Comparison of ENCODE assay signal across 1 cellular context in genomic region chr10:117186832-117187615, GRCh38.
TF ChIP-seq lines count a peak whose summit lies in the region.

No MANE protein-coding gene starts in this region.

TF ChIP-seq in GM12878, 131 proteins besides CTCF, POLR2A, EP300 and RAD21:
- TF ChIP-seq SUZ12 (IDR thresholded peaks at IDR 0.05; ENCODE audit: unreplicated experiment) (no peak), RAD51 (IDR thresholded peaks at IDR 0.05) (no peak), CHD4 (IDR thresholded peaks at IDR 0.05) (no peak), BCL3 (IDR thresholded peaks at IDR 0.05; ENCODE audit: borderline replicate concordance, insufficient read depth, low read depth, low read length, poor library complexity, severe bottlenecking) (no peak), KAT2A (conservative IDR thresholded peaks at IDR 0.05; ENCODE audit: control insufficient read depth, low read depth, low read length) (no peak), ATF3 (IDR thresholded peaks at IDR 0.05; ENCODE audit: borderline replicate concordance, extremely low read depth, low read depth, low read length) (no peak), NR2C1 (IDR thresholded peaks at IDR 0.05) (no peak), SREBF1 (IDR thresholded peaks at IDR 0.05; ENCODE audit: low read length) (no peak), USF1 (IDR thresholded peaks at IDR 0.05; ENCODE audit: borderline replicate concordance, extremely low read length, insufficient read depth, low read depth, low read length) (no peak), RFX5 (IDR thresholded peaks at IDR 0.05; ENCODE audit: low read depth, low read length) (no peak), EED (IDR thresholded peaks at IDR 0.05; ENCODE audit: low read depth) (no peak), TCF3 (IDR thresholded peaks at IDR 0.05; ENCODE audit: borderline replicate concordance, insufficient read depth, low read depth, low read length) (no peak), USF2 (IDR thresholded peaks at IDR 0.05; ENCODE audit: borderline replicate concordance, low read depth, low read length) (no peak), ATF2 (IDR thresholded peaks at IDR 0.05; ENCODE audit: low read length) (no peak), SIX5 (IDR thresholded peaks at IDR 0.05; ENCODE audit: low read depth, low read length, severe bottlenecking) (peak; percentile 63), GABPA (IDR thresholded peaks at IDR 0.05; ENCODE audit: low read depth) (peak; percentile 14; the same call in 1 of the 2 replicates)
